31 cellular contexts compared by ENCODE assay signal in genomic region chr12:69254857-69255256, GRCh38.
"Had no signal": no experiment of that assay in that cellular context is flagged by ENCODE, and none has a peak within 500 bp of the region (broad histone marks: within the 10 kb centered on the region; RNA-seq: fewer than 3 reads in every experiment).

No MANE protein-coding gene starts in this region.

- H3K4me3 Mint-ChIP-seq: activated B cell treated with CpG ODN at 0.5 μM for 24 hours; activated CD4-positive, alpha-beta T cell treated with anti-CD3 and anti-CD28 coated beads, Interleukin-2, amount 10 ng/mL, durations not matched to agents 24 days and 14 days; activated CD8-positive, alpha-beta T cell treated with anti-CD3 and anti-CD28 coated beads, Interleukin-2, amount 10 ng/mL, durations not matched to agents 7 days and 5 days; activated naive CD4-positive, alpha-beta T cell treated with anti-CD3 and anti-CD28 coated beads for 36 hours; activated T-cell treated with anti-CD3 and anti-CD28 coated beads, Interleukin-2, amount 50 U/mL, for 24 hours had no signal

- H3K27me3 ChIP-seq: adrenal gland, body of pancreas, breast epithelium had no signal

- DNase-seq: activated B cell treated with CpG ODN at 0.5 μM for 24 hours; activated CD4-positive, alpha-beta T cell treated with anti-CD3 and anti-CD28 coated beads, Interleukin-2, amount 10 ng/mL, durations not matched to agents 24 days and 14 days; activated CD4-positive, alpha-beta T cell treated with anti-CD3 and anti-CD28 coated beads, Interleukin-2, amount 50 U/mL, for 4 hours; activated CD4-positive, CD25-positive, alpha-beta regulatory T cell treated with anti-CD3 and anti-CD28 coated beads, Interleukin-2, amount 50 U/mL, for 72 hours; activated CD8-positive, alpha-beta T cell treated with anti-CD3 and anti-CD28 coated beads, Interleukin-2, amount 10 ng/mL, durations not matched to agents 7 days and 5 days; activated gamma-delta T cell treated with Interleukin-2 at 50 U/mL for 16 hours; activated naive CD4-positive, alpha-beta T cell treated with anti-CD3 and anti-CD28 coated beads for 36 hours; activated T-cell treated with anti-CD3 and anti-CD28 coated beads, Interleukin-2, amount 50 U/mL, for 24 hours; adrenal gland; body of pancreas; cerebellar nuclear complex; Karpas-422; NCI-H1105; NCI-H1417 treated with DMSO at 0.1 percent for 48 hours; NCI-H187 treated with DMSO at 0.1 percent for 48 hours; NCI-H2081; NCI-H2171 treated with DMSO at 0.1 percent for 48 hours; NCI-H2227 treated with DMSO at 0.1 percent for 48 hours; NCI-H524 treated with DMSO at 0.1 percent for 48 hours; SIG-M5; T-helper 1 cell; T-helper 2 cell; T-helper 9 cell had no signal

- H3K4me1 ChIP-seq: breast epithelium had no signal

- ATAC-seq: body of pancreas, Panc1, Right ventricle myocardium inferior, SK-N-SH treated with all-trans-retinoic acid at 6 μM for 48 hours had no signal

- FAIRE-seq: astrocyte had no signal

- H3K36me3 ChIP-seq: breast epithelium had no signal

- H3K27ac Mint-ChIP-seq: activated B cell treated with CpG ODN at 0.5 μM for 24 hours had no signal

- H3K9me3 ChIP-seq: adrenal gland, body of pancreas, breast epithelium had no signal

- H3K27me3 Mint-ChIP-seq: activated B cell treated with CpG ODN at 0.5 μM for 24 hours; activated CD4-positive, alpha-beta T cell treated with anti-CD3 and anti-CD28 coated beads, Interleukin-2, amount 10 ng/mL, durations not matched to agents 24 days and 14 days; activated T-cell treated with anti-CD3 and anti-CD28 coated beads, Interleukin-2, amount 50 U/mL, for 24 hours had no signal

- H3K4me3 ChIP-seq: adrenal gland, body of pancreas, breast epithelium had no signal

- H3K27ac ChIP-seq: adrenal gland, body of pancreas, breast epithelium, RWPE1, VCaP had no signal

- H3K9me3 Mint-ChIP-seq: activated B cell treated with CpG ODN at 0.5 μM for 24 hours; activated CD4-positive, alpha-beta T cell treated with anti-CD3 and anti-CD28 coated beads, Interleukin-2, amount 10 ng/mL, durations not matched to agents 24 days and 14 days; activated naive CD4-positive, alpha-beta T cell treated with anti-CD3 and anti-CD28 coated beads for 36 hours; activated naive CD4-positive, alpha-beta T cell treated with anti-CD3 and anti-CD28 coated beads, Interleukin-2, amount 50 U/mL, for 72 hours; activated T-cell treated with anti-CD3 and anti-CD28 coated beads, Interleukin-2, amount 50 U/mL, for 24 hours had no signal
